In the genomic region with DNA sequence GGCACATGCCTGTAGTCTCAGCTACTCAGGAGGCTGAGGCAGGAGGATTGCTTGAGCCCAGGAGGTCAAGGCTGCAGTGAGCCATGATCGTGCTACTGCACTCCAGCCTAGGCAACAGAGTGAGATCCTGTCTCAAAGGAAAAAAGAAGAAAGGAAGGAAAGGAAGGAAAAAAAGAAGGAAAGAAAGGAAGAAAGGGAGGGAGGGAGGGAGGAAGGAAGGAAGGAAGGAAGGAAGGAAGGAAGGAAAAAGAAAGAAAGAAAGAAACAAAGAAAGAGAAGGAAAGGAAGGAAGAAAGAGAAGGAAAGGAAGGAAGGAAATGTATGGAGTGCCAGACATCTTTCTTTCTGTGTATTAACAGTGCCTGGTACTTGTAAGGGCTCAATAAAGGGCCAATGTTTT, we compare ENCODE assay signal across 9 cellular contexts. TPM values are rescaled to one million over a fixed set of nuclear protein-coding genes. Genes with fewer than 3 reads are reported as not detected.
"Had no signal": no experiment of that assay in that cellular context is flagged by ENCODE, and none has a peak within 500 bp of the region (broad histone marks: within the 10 kb centered on the region; RNA-seq: fewer than 3 reads in every experiment).

No MANE protein-coding gene starts in this region.

RNA-seq across cellular contexts. Expression of gene BNIP5, which starts 1.5 kb away (rescaled TPM):
- total RNA-seq: LHCN-M2, MCF 10A, NCI-H460, OCI-LY7, PC-9, Right ventricle myocardium inferior, RPMI7951, SK-MEL-5 had no signal

RNA-seq across cellular contexts. Expression of gene ETV7, which starts 49.2 kb away (rescaled TPM):
- total RNA-seq: OCI-LY7, SJCRH30, SK-MEL-5 had no signal
